1 cellular context compared by ENCODE assay signal in genomic region chr9:114371343-114371985, GRCh38.
TF ChIP-seq lines count a peak whose summit lies in the region.

No MANE protein-coding gene starts in this region.

TF ChIP-seq in GM23338, 12 proteins besides CTCF, POLR2A, EP300 and RAD21 (continued from another document):
- TF ChIP-seq ZNF462 (CRISPR knock-in tag; IDR thresholded peaks at IDR 0.05), result no peak
- no peak for TF ChIP-seq ETS1 (IDR thresholded peaks at IDR 0.05)
- TF ChIP-seq STAT1 (IDR thresholded peaks at IDR 0.05; ENCODE audit: unreplicated experiment), result no peak
- TF ChIP-seq POLR2AphosphoS5 (IDR thresholded peaks at IDR 0.05; ENCODE audit: low read depth), result no peak
- TF ChIP-seq EZH2phosphoT487 (IDR thresholded peaks at IDR 0.05; ENCODE audit: unreplicated experiment), result no peak
- TF ChIP-seq CREB1 (CRISPR knock-in tag; IDR thresholded peaks at IDR 0.05; ENCODE audit: low read depth), result no peak
- no peak for TF ChIP-seq ZNF114 (CRISPR knock-in tag; IDR thresholded peaks at IDR 0.05)
- no peak for TF ChIP-seq JUNB (IDR thresholded peaks at IDR 0.05; ENCODE audit: unreplicated experiment)
- no peak for TF ChIP-seq EZH2 (IDR thresholded peaks at IDR 0.05; ENCODE audit: low read depth, unreplicated experiment)
